8 cellular contexts compared by ENCODE assay signal in the genomic region with DNA sequence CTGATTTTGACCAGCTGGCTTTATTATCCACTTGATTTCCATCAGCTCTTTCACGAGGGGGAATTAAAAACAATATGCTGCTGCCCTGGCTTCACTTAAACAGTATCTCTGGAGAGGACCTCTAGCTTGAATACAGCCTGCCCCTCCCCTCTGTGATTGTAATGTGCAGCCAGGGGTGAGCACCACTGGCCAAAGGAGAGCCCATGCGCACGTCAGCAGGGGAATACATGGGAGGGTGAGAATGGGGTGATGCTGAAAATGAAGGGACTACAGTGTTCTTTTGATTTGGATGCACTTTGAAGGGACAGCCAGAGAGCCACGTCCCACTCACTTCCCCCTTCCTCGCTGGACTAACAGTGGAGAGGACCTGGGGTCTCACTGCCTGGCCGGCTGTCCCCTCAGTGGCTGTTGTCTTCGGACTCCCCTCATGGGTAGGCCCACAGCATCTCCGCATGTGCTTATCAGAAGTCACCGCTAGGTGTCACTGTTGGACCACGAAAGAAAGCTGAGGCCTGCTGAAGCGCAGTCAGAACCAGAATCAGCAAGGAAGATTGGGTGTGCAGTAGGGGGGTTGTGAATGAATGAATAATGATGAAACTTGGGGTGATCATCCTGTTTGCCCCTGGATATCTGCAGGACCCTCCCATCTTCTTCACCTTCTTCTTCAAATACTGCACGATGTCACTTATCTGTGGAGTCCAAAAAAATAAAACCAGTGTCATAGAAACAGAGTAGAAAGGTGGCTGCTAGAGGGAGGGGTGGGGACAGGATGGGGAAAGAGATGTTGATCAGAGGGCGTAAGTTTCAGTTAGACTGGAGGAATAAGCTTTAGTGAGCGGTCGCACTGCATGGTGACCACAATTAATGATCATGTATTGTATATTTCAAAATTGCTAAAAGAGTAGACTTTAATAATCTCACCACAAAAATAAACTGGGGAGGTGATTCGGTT. TPM values are rescaled to one million over a fixed set of nuclear protein-coding genes. Genes with fewer than 3 reads are reported as not detected.
DNase-seq lines count a peak whose midpoint lies in the region; ATAC-seq and TF ChIP-seq lines count a peak whose summit lies in the region.

No MANE protein-coding gene starts in this region.

- peak overlapping the region; percentile 24 for H3K4me3 Mint-ChIP-seq in type B pancreatic cell

- H3K27me3 ChIP-seq in parathyroid adenoma (ENCODE audit: control insufficient read depth, insufficient read depth, low read length) = no peaks in the 10 kb centered on the region

- H3K9ac ChIP-seq in parathyroid adenoma = no peak overlapping the region

- H3K27ac Mint-ChIP-seq in type B pancreatic cell = peak overlapping the region; percentile 36

- in situ Hi-C loops in KBM-7 (cut with MboI; ENCODE audit: low pct_unique_long_range_greater_than_20kb, low sequenced_read_pairs) = loop anchor here (25.0 kb wide), 2 partner anchors 423 to 948 kb away; a partner anchor contains a TSS

- H3K9me3 Mint-ChIP-seq in type B pancreatic cell = peaks cover 6% of the 10 kb centered on the region

- no peaks in the 10 kb centered on the region for H3K9me3 ChIP-seq in parathyroid adenoma (ENCODE audit: control insufficient read depth, low read length)

- peaks cover 5% of the 10 kb centered on the region for H3K36me3 Mint-ChIP-seq in type B pancreatic cell

- no peak overlapping the region for H3K4me3 ChIP-seq in parathyroid adenoma (ENCODE audit: low read depth, low read length)

- H3K4me1 ChIP-seq in parathyroid adenoma = no peaks in the 10 kb centered on the region

- no peak overlapping the region for H2AFZ ChIP-seq in parathyroid adenoma

- H3K4me1 Mint-ChIP-seq in type B pancreatic cell (ENCODE audit: unreplicated experiment) = peaks cover 6% of the 10 kb centered on the region

- no peak overlapping the region for H3K27ac ChIP-seq in RWPE1
- peak overlapping the region; percentile 25 for H3K27ac ChIP-seq in parathyroid adenoma

- peaks cover 3% of the 10 kb centered on the region for H3K79me2 ChIP-seq in parathyroid adenoma

- CTCF ChIA-PET in RWPE1 (lab: Yijun Ruan, JAX) = interaction anchor here (0.5 to 2.0 kb wide), 16 partner anchors 10 to 953 kb away, joined by 3 to 16 read pairs (median 3); a partner anchor contains a TSS

- no peaks in the 10 kb centered on the region for H3K36me3 ChIP-seq in parathyroid adenoma (ENCODE audit: control insufficient read depth, insufficient read depth, low read length)

- DNase-seq in DMS 273 (lab: John Stamatoyannopoulos, UW; ENCODE audit: unreplicated experiment) (peak; percentile 93), KBM-7 (peak; percentile 83), RWPE1 (ENCODE audit: low spot score) (peak; percentile 27), germinal center (ENCODE audit: low spot score) (peak; percentile 43), type B pancreatic cell (ENCODE audit: extremely low spot score, unreplicated experiment) (peak; percentile 82)
- DNase-seq in activated naive CD4-positive, alpha-beta T cell (lab: John Stamatoyannopoulos, UW) = peak; percentile 30 to 69 (median 54)

- POLR2A ChIA-PET in RWPE1 (lab: Yijun Ruan, JAX; ENCODE audit: low non-redundant PET) = no interaction called here

- no peak overlapping the region for H3K4me2 ChIP-seq in parathyroid adenoma (ENCODE audit: low read length)

- peak; percentile 69 for ATAC-seq in GM21423 (IDR thresholded peaks at IDR 0.05; ENCODE audit: unreplicated experiment)

- no peaks in the 10 kb centered on the region for H3K27me3 Mint-ChIP-seq in type B pancreatic cell

- TF ChIP-seq CTCF in RWPE1 (conservative IDR thresholded peaks at IDR 0.05; ENCODE audit: low read depth) = peak; percentile 38
- TF ChIP-seq CTCF in parathyroid adenoma (IDR thresholded peaks at IDR 0.05) = peak; percentile 67
- TF ChIP-seq CTCF in type B pancreatic cell (conservative IDR thresholded peaks at IDR 0.05) = peak; percentile 88

RNA-seq across cellular contexts. Expression of a gene that starts 32.8 kb away (rescaled TPM):
- total RNA-seq in type B pancreatic cell (ENCODE audit: low replicate concordance) = 6.4 and 13.0 TPM in 2 replicates

Comparison
In these comparisons a context has a peak if more than half of its experiments do, and no peak if none do; other contexts are left out.
1. DNase-seq: peak in every context shown above with its lines; median percentile 93 in DMS 273; 83 in KBM-7; 82 in type B pancreatic cell; 54 in activated naive CD4-positive, alpha-beta T cell; 43 in germinal center; 27 in RWPE1.
2. CTCF ChIP-seq: peak in every context shown above with its lines; median percentile 88 in type B pancreatic cell; 67 in parathyroid adenoma; 38 in RWPE1.